ENCODE assay signal across 1 cellular context in the genomic region with DNA sequence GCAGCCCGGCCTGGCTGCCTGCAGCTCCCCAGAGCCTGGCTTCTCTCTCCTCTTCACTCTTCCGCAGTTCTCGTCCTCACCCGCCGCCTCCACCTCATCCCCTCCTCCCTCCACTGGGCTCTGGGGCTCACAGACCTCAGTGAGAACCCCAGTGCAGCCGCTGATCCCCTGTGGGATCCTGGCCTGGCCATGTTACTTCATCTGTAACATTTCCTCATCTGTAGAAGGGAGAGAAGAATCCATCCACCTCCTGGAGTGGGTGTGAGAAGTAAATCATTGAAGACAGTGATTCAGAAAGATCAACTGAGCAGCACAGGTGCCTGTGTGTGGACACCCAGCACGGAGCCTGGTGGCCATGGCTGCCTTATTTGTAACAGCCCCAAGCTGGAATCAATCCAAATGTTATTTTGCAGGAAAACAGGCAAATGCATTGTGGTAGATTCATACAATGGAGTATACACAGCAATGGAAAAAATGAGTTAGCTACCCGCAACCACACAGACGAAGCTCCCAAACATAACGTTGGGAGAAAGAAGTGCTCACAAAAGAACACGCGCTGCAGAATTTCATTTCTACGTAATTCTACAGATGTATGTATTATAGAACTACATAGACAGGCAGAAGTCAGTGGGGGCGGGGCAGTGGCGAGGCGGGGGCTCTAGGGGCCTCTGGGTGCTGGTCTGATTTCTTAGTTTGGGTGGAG.
TF ChIP-seq lines count a peak whose summit lies in the region.

No MANE protein-coding gene starts in this region.

TF ChIP-seq in HEK293T, 16 proteins besides CTCF, POLR2A, EP300 and RAD21 (continued from another document):
- no peak for TF ChIP-seq L3MBTL2 (conservative IDR thresholded peaks at IDR 0.05)
- no peak for TF ChIP-seq ZNF384 (IDR thresholded peaks at IDR 0.05)
- no peak for TF ChIP-seq SP1 (IDR thresholded peaks at IDR 0.05)
TF ChIP-seq in HEK293T: peak in this region for 0.
